ENCODE assay signal across 8 cellular contexts in the genomic region with DNA sequence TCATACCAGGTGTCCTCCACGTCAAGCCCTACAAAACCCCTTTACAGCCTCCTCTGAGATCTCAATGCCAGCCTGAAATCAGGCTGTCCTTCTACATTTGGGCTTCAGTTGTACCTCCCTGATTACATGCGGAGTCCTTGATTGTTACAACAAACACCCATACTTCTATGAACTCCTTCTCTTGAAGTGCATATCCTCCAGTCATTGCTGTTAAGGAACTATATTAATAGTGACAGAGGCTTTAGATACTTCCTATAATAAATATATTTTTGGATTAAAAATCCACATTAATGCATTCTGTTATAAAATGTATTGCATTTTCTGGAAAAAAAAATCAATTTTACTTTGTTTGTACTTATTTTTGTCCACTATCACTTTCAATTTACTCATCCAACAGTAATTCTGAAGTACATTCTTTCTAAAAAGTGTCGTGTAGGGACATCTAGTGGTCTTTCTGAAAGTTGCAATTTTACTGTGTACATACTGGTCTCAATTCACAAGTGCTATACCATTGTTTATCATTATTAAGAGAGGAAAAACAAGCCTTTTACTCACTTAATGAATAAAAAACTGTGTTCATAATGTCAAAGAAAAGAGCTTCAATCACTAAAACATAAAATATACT.
DNase-seq lines count a peak whose midpoint lies in the region; ATAC-seq, FAIRE-seq and TF ChIP-seq lines count a peak whose summit lies in the region.

No MANE protein-coding gene starts in this region.

- H3K9me3 Mint-ChIP-seq in CD8-positive, alpha-beta T cell: no peaks in the 10 kb centered on the region
- no peaks in the 10 kb centered on the region for H3K9me3 Mint-ChIP-seq in activated CD8-positive, alpha-beta T cell treated with anti-CD3 and anti-CD28 coated beads for 36 hours
- no peaks in the 10 kb centered on the region for H3K9me3 Mint-ChIP-seq in stimulated activated naive CD8-positive, alpha-beta T cell treated with anti-CD3 and anti-CD28 coated beads, Interleukin-15, amount 100 ng/mL, for 72 hours

- intact Hi-C loops in CD8-positive, alpha-beta T cell (cut with DNase I, micrococcal nuclease): loop anchor here in 1 of 2 experiments (2.0 kb wide), 1 partner anchor 99 kb away; no protein-coding TSS in a partner anchor
- intact Hi-C loops in activated CD8-positive, alpha-beta T cell treated with anti-CD3 and anti-CD28 coated beads for 36 hours (cut with micrococcal nuclease): loop anchor here (2.0 kb wide), 1 partner anchor 95 kb away; no protein-coding TSS in a partner anchor

- peak; percentile 68 for TF ChIP-seq CTCF in CD8-positive, alpha-beta T cell (IDR thresholded peaks at IDR 0.05)
- TF ChIP-seq CTCF in activated CD8-positive, alpha-beta T cell treated with anti-CD3 and anti-CD28 coated beads for 36 hours (IDR thresholded peaks at IDR 0.05): peak; percentile 60
- peak; percentile 38 to 69 for TF ChIP-seq CTCF in right atrium auricular region (IDR thresholded peaks at IDR 0.05)

- H3K27me3 Mint-ChIP-seq in CD8-positive, alpha-beta T cell (ENCODE audit: low read depth): peaks cover 18% of the 10 kb centered on the region
- H3K27me3 Mint-ChIP-seq in activated CD8-positive, alpha-beta T cell treated with anti-CD3 and anti-CD28 coated beads for 36 hours: peaks cover 7% of the 10 kb centered on the region
- H3K27me3 Mint-ChIP-seq in stimulated activated naive CD8-positive, alpha-beta T cell treated with anti-CD3 and anti-CD28 coated beads, Interleukin-15, amount 100 ng/mL, for 72 hours: peaks cover 21% of the 10 kb centered on the region

- CTCF ChIA-PET in CD8-positive, alpha-beta T cell (lab: Charles Lee): interaction anchor here (0.6 to 1.2 kb wide), 5 partner anchors 10 to 97 kb away, joined by 3 to 4 read pairs (median 3); no protein-coding TSS in a partner anchor
- CTCF ChIA-PET in activated CD8-positive, alpha-beta T cell treated with anti-CD3 and anti-CD28 coated beads for 36 hours (lab: Charles Lee): interaction anchor here (0.6 to 2.9 kb wide), 6 partner anchors 10 to 628 kb away, joined by 3 to 25 read pairs (median 6); no protein-coding TSS in a partner anchor

- POLR2A ChIA-PET in CD8-positive, alpha-beta T cell (lab: Charles Lee): no interaction called here
- POLR2A ChIA-PET in activated CD8-positive, alpha-beta T cell treated with anti-CD3 and anti-CD28 coated beads for 36 hours (lab: Charles Lee): no interaction called here

- H3K27me3 ChIP-seq in CD8-positive, alpha-beta T cell (ENCODE audit: insufficient read depth, low read length): no peaks in the 10 kb centered on the region
- no peaks in the 10 kb centered on the region for H3K27me3 ChIP-seq in right atrium auricular region

- H3K4me1 ChIP-seq in CD8-positive, alpha-beta T cell (ENCODE audit: insufficient read depth, low read length): no peaks in the 10 kb centered on the region
- no peaks in the 10 kb centered on the region for H3K4me1 ChIP-seq in right atrium auricular region

- no peak for TF ChIP-seq POLR2A in H54 (IDR thresholded peaks at IDR 0.05; ENCODE audit: low read depth, low read length)

- no peaks in the 10 kb centered on the region for H3K36me3 Mint-ChIP-seq in CD8-positive, alpha-beta T cell
- H3K36me3 Mint-ChIP-seq in activated CD8-positive, alpha-beta T cell treated with anti-CD3 and anti-CD28 coated beads for 36 hours (ENCODE audit: low read depth): no peaks in the 10 kb centered on the region

- H3K27ac Mint-ChIP-seq in CD8-positive, alpha-beta T cell: no peak overlapping the region
- H3K27ac Mint-ChIP-seq in activated CD8-positive, alpha-beta T cell treated with anti-CD3 and anti-CD28 coated beads for 36 hours: no peak overlapping the region
- peak overlapping the region in 1 of 2 donors; percentile 62 for H3K27ac Mint-ChIP-seq in stimulated activated naive CD8-positive, alpha-beta T cell treated with anti-CD3 and anti-CD28 coated beads, Interleukin-15, amount 100 ng/mL, for 72 hours

- no peaks in the 10 kb centered on the region for H3K4me1 Mint-ChIP-seq in CD8-positive, alpha-beta T cell (ENCODE audit: low read depth)
- H3K4me1 Mint-ChIP-seq in activated CD8-positive, alpha-beta T cell treated with anti-CD3 and anti-CD28 coated beads for 36 hours (ENCODE audit: low read depth): no peaks in the 10 kb centered on the region
- H3K4me1 Mint-ChIP-seq in stimulated activated naive CD8-positive, alpha-beta T cell treated with anti-CD3 and anti-CD28 coated beads, Interleukin-15, amount 100 ng/mL, for 72 hours: peaks cover 2% of the 10 kb centered on the region

- no peaks in the 10 kb centered on the region for H3K36me3 ChIP-seq in CD8-positive, alpha-beta T cell (ENCODE audit: insufficient read depth, low read length)
- no peaks in the 10 kb centered on the region for H3K36me3 ChIP-seq in right atrium auricular region

- H3K27ac ChIP-seq in CD8-positive, alpha-beta T cell (ENCODE audit: low read depth, low read length): no peak overlapping the region
- no peak overlapping the region for H3K27ac ChIP-seq in right atrium auricular region

- H3K4me3 Mint-ChIP-seq in CD8-positive, alpha-beta T cell: no peak overlapping the region
- no peak overlapping the region for H3K4me3 Mint-ChIP-seq in activated CD8-positive, alpha-beta T cell treated with anti-CD3 and anti-CD28 coated beads for 36 hours
- H3K4me3 Mint-ChIP-seq in stimulated activated naive CD8-positive, alpha-beta T cell treated with anti-CD3 and anti-CD28 coated beads, Interleukin-15, amount 100 ng/mL, for 72 hours: no peak overlapping the region

- H3K9me3 ChIP-seq in CD8-positive, alpha-beta T cell (ENCODE audit: low read length): no peaks in the 10 kb centered on the region
- H3K9me3 ChIP-seq in right atrium auricular region: no peaks in the 10 kb centered on the region

- H3K4me3 ChIP-seq in CD8-positive, alpha-beta T cell (ENCODE audit: low read depth, low read length): no peak overlapping the region
- no peak overlapping the region for H3K4me3 ChIP-seq in right atrium auricular region

- no peak for FAIRE-seq in H54 (lab: Jason Lieb, UNC)

- peak; percentile 54 for ATAC-seq in CD8-positive, alpha-beta T cell
- ATAC-seq in GM18870 (IDR thresholded peaks at IDR 0.05; ENCODE audit: unreplicated experiment) (peak; percentile 96), HG03060 (IDR thresholded peaks at IDR 0.05; ENCODE audit: low read depth, unreplicated experiment) (peak; percentile 87)
- ATAC-seq in activated CD8-positive, alpha-beta T cell treated with anti-CD3 and anti-CD28 coated beads for 36 hours: peak; percentile 83
- ATAC-seq in stimulated activated naive CD8-positive, alpha-beta T cell treated with anti-CD3 and anti-CD28 coated beads, Interleukin-15, amount 100 ng/mL, for 72 hours: peak; percentile 78

- no peak for DNase-seq in CD8-positive, alpha-beta T cell
- peak; percentile 42 to 50 for DNase-seq in NCI-H1930 (lab: John Stamatoyannopoulos, UW)
- DNase-seq in activated CD8-positive, alpha-beta T cell treated with anti-CD3 and anti-CD28 coated beads for 36 hours: no peak
- no peak for DNase-seq in right atrium auricular region (ENCODE audit: low spot score)
- no peak for DNase-seq in stimulated activated naive CD8-positive, alpha-beta T cell treated with anti-CD3 and anti-CD28 coated beads, Interleukin-15, amount 100 ng/mL, for 72 hours
- no peak for DNase-seq in H54 (ENCODE audit: insufficient read length, low spot score)

Comparison
In these comparisons a context has a peak if more than half of its experiments do, and no peak if none do; other contexts are left out.
1. DNase-seq: peak in NCI-H1930 (2 of 2); none in CD8-positive, alpha-beta T cell (0 of 7), activated CD8-positive, alpha-beta T cell treated with anti-CD3 and anti-CD28 coated beads for 36 hours (single experiment), right atrium auricular region (single experiment), stimulated activated naive CD8-positive, alpha-beta T cell treated with anti-CD3 and anti-CD28 coated beads, Interleukin-15, amount 100 ng/mL, for 72 hours (0 of 2) and H54 (single experiment).
2. Peak in every context shown above with its lines, with median percentiles within 50 percentile points of each other: ATAC-seq and CTCF ChIP-seq.